23 cellular contexts compared by ENCODE assay signal in the genomic region with DNA sequence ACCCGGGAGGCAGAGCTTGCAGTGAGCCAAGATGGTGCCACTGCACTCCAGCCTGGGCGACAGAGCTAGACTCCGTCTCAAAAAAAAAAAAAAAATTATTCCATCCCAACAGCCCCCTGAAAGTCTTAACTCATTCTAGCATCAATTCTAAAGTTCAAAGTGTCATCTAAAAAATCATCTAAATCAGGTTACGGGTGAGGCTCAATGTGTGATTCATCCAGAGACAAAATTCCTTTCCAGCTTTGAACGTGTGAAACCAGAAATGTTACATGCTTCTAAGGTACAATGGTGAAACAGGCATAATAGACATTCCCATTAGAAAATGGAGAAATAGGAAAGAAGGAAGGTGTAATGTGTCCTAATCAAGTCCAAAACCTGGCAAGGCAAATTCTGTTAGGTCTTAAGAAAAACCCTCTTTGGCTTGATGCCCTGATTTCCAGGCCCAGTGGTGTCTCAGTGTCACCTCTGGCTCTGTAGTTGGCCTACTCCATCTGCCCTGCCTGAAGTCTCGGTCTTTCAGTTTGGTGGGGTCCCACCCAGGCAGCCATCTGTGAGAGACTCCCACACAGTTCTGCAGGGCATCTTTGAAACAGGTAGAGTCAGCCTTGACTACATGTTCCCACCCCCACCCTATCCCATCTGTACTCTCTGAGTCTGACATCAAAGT. TPM values are rescaled to one million over a fixed set of nuclear protein-coding genes. Genes with fewer than 3 reads are reported as not detected.
DNase-seq lines count a peak whose midpoint lies in the region; ATAC-seq, FAIRE-seq and TF ChIP-seq lines count a peak whose summit lies in the region.
"Had no signal": no experiment of that assay in that cellular context is flagged by ENCODE, and none has a peak within 500 bp of the region (broad histone marks: within the 10 kb centered on the region; RNA-seq: fewer than 3 reads in every experiment).

No MANE protein-coding gene starts in this region.

- H3K79me2 ChIP-seq in hepatocyte = peaks cover 98% of the 10 kb centered on the region

- WGBS in A549 (ENCODE audit: missing lambda C conversion rate) = 78% methylated on average over 6 of the region's 6 CpGs
- 92% methylated on average over 6 of the region's 6 CpGs for WGBS in hepatocyte (ENCODE audit: low lambda C conversion rate, missing lambda C conversion rate)

- H2AFZ ChIP-seq in hepatocyte = no peak overlapping the region

- peak overlapping the region; percentile 9 for H3K4me3 Mint-ChIP-seq in CD4-positive, alpha-beta T cell
- H3K4me3 Mint-ChIP-seq in WTC11 = no peak overlapping the region
- no peak overlapping the region for H3K4me3 Mint-ChIP-seq in activated CD4-positive, alpha-beta memory T cell treated with anti-CD3 and anti-CD28 coated beads, Interleukin-2, amount 10 ng/mL, durations not matched to agents 7 days and 5 days
- H3K4me3 Mint-ChIP-seq: activated naive CD4-positive, alpha-beta T cell treated with anti-CD3 and anti-CD28 coated beads, Interleukin-2, amount 10 ng/mL, durations not matched to agents 7 days and 5 days; neural crest cell had no signal

- no peaks in the 10 kb centered on the region for H3K9me2 ChIP-seq in hepatocyte (replicated peaks; ENCODE audit: insufficient read depth)

- peaks cover 70% of the 10 kb centered on the region for H3K36me3 Mint-ChIP-seq in CD4-positive, alpha-beta T cell (ENCODE audit: low read depth)
- peaks cover 27% of the 10 kb centered on the region for H3K36me3 Mint-ChIP-seq in WTC11
- peaks cover 64% of the 10 kb centered on the region for H3K36me3 Mint-ChIP-seq in activated CD4-positive, alpha-beta memory T cell treated with anti-CD3 and anti-CD28 coated beads, Interleukin-2, amount 10 ng/mL, durations not matched to agents 7 days and 5 days (ENCODE audit: low read depth)

- H3K9me3 ChIP-seq in A549 (no peaks in the 10 kb centered on the region), hepatocyte (ENCODE audit: low read depth) (no peaks in the 10 kb centered on the region), mucosa of descending colon (no peaks in the 10 kb centered on the region)
- no peaks in the 10 kb centered on the region for H3K9me3 ChIP-seq in CD4-positive, alpha-beta T cell (ENCODE audit: control insufficient read depth, low read length)
- H3K9me3 ChIP-seq: left ventricle myocardium inferior, sigmoid colon, testis had no signal

- TF ChIP-seq CTCF in A549 (IDR thresholded peaks at IDR 0.05) (no peak), WTC11 (IDR thresholded peaks at IDR 0.05) (no peak), hepatocyte (IDR thresholded peaks at IDR 0.05; ENCODE audit: poor library complexity) (no peak), mucosa of descending colon (IDR thresholded peaks at IDR 0.05) (no peak)
- no peak for TF ChIP-seq CTCF in CD4-positive, alpha-beta T cell (IDR thresholded peaks at IDR 0.05)

- DNase-seq in A549 (ENCODE audit: low read depth in 1 of 2, low spot score in 1 of 2) (no peak), WTC11 (ENCODE audit: low spot score) (no peak), hepatocyte (ENCODE audit: low spot score) (no peak), mucosa of descending colon (no peak), urothelium cell line (ENCODE audit: low spot score) (no peak)
- DNase-seq in CD4-positive, alpha-beta T cell = no peak
- DNase-seq in activated CD4-positive, alpha-beta memory T cell treated with anti-CD3 and anti-CD28 coated beads, Interleukin-2, amount 10 ng/mL, durations not matched to agents 7 days and 5 days = no peak
- DNase-seq: activated naive CD4-positive, alpha-beta T cell treated with anti-CD3 and anti-CD28 coated beads, Interleukin-2, amount 10 ng/mL, durations not matched to agents 7 days and 5 days; DMS53; GOT3; Kasumi-1; left ventricle myocardium inferior; midbrain; NCI-H1092; NCI-H2029 treated with DMSO at 0.1 percent for 48 hours; NCI-H446; sigmoid colon; T1000; testis had no signal

- H3K4me1 ChIP-seq in A549 = peaks cover 53% of the 10 kb centered on the region; the same call in 2 of the 3 replicates
- peaks cover 17% of the 10 kb centered on the region for H3K4me1 ChIP-seq in hepatocyte (ENCODE audit: insufficient read depth)
- peaks cover 19% of the 10 kb centered on the region for H3K4me1 ChIP-seq in mucosa of descending colon (ENCODE audit: low read depth)

- H3K27me3 Mint-ChIP-seq in CD4-positive, alpha-beta T cell = no peaks in the 10 kb centered on the region
- H3K27me3 Mint-ChIP-seq in WTC11 (ENCODE audit: low read depth) = no peaks in the 10 kb centered on the region
- H3K27me3 Mint-ChIP-seq in activated CD4-positive, alpha-beta memory T cell treated with anti-CD3 and anti-CD28 coated beads, Interleukin-2, amount 10 ng/mL, durations not matched to agents 7 days and 5 days = no peaks in the 10 kb centered on the region

- no peaks in the 10 kb centered on the region for H3K27me3 ChIP-seq in CD4-positive, alpha-beta T cell (ENCODE audit: control insufficient read depth, insufficient read depth, low read length)
- no peaks in the 10 kb centered on the region for H3K27me3 ChIP-seq in hepatocyte
- H3K27me3 ChIP-seq: foreskin keratinocyte, sigmoid colon, testis had no signal

- POLR2A ChIA-PET in A549 (lab: Yijun Ruan, JAX) = interaction anchor here (0.9 to 1.0 kb wide), 2 partner anchors 21 to 24 kb away, joined by 3 read pairs; no protein-coding TSS in a partner anchor
- POLR2A ChIA-PET in CD4-positive, alpha-beta T cell (lab: Charles Lee) = interaction anchor here (0.7 to 13.5 kb wide), 4 partner anchors 16 to 68 kb away, joined by 4 to 3030 read pairs (median 9); a partner anchor contains a TSS
- POLR2A ChIA-PET in WTC11 (lab: Charles Lee) = interaction anchor here (0.6 to 8.3 kb wide), 5 partner anchors 19 to 1677 kb away, joined by 3 to 563 read pairs (median 3); a partner anchor contains a TSS
- POLR2A ChIA-PET in activated CD4-positive, alpha-beta memory T cell treated with anti-CD3 and anti-CD28 coated beads, Interleukin-2, amount 10 ng/mL, durations not matched to agents 7 days and 5 days (lab: Charles Lee) = interaction anchor here (1.0 to 11.9 kb wide), 2 partner anchors 11 to 28 kb away, joined by 3 to 2087 read pairs; a partner anchor contains a TSS

- ATAC-seq in A549 (no peak; a peak in 1 of 6 replicates), WTC11 (peak; percentile 10; the same call in 1 of the 2 replicates), mucosa of descending colon (no peak), GM19023 (IDR thresholded peaks at IDR 0.05; ENCODE audit: unreplicated experiment) (no peak)
- ATAC-seq in CD4-positive, alpha-beta T cell (ENCODE audit: poor library complexity) = no peak
- ATAC-seq: foreskin keratinocyte had no signal

- FAIRE-seq in A549 (lab: Jason Lieb, UNC) = no peak
- no peak for FAIRE-seq in urothelium cell line (lab: Jason Lieb, UNC)

- no peak for TF ChIP-seq RAD21 in A549 (conservative IDR thresholded peaks at IDR 0.05 in 1 of 2, IDR thresholded peaks at IDR 0.05 in 1 of 2)

- H3K4me3 ChIP-seq in A549 = no peak overlapping the region
- H3K4me3 ChIP-seq in hepatocyte = no peak overlapping the region
- no peak overlapping the region for H3K4me3 ChIP-seq in mucosa of descending colon
- H3K4me3 ChIP-seq: left ventricle myocardium inferior, sigmoid colon, testis had no signal

- H4K20me1 ChIP-seq in hepatocyte (ENCODE audit: insufficient read depth, poor library complexity, severe bottlenecking) = peaks cover 99% of the 10 kb centered on the region

- intact Hi-C loops in CD4-positive, alpha-beta T cell (cut with DNase I, micrococcal nuclease) = no loop called here
- intact Hi-C loops in mucosa of descending colon (cut with DNase I, micrococcal nuclease) = no loop called here

- H3K4me2 ChIP-seq in A549 = peak overlapping the region; percentile 23; the same call in 2 of the 3 replicates
- peak overlapping the region; percentile 24 for H3K4me2 ChIP-seq in hepatocyte

- H3K36me3 ChIP-seq in hepatocyte (replicated peaks; ENCODE audit: insufficient read depth, low read depth) = no peaks in the 10 kb centered on the region
- H3K36me3 ChIP-seq in mucosa of descending colon (ENCODE audit: low read depth) = no peaks in the 10 kb centered on the region

- no peak for TF ChIP-seq POLR2A in A549 (IDR thresholded peaks at IDR 0.05; ENCODE audit: low read length)

- no peak for TF ChIP-seq EP300 in A549 (IDR thresholded peaks at IDR 0.05)

- CTCF ChIA-PET in A549 (lab: Yijun Ruan, JAX) = interaction anchor here (1.8 kb wide), 1 partner anchor 26 kb away, joined by 3 read pairs; a partner anchor contains a TSS
- CTCF ChIA-PET in CD4-positive, alpha-beta T cell (lab: Charles Lee) = interaction anchor here (0.6 kb wide), 1 partner anchor 113 kb away, joined by 3 read pairs; no protein-coding TSS in a partner anchor
- CTCF ChIA-PET in WTC11 (lab: Charles Lee) = no interaction called here
- CTCF ChIA-PET in activated CD4-positive, alpha-beta memory T cell treated with anti-CD3 and anti-CD28 coated beads, Interleukin-2, amount 10 ng/mL, durations not matched to agents 7 days and 5 days (lab: Charles Lee) = no interaction called here

- no peaks in the 10 kb centered on the region for H3K9me3 Mint-ChIP-seq in CD4-positive, alpha-beta T cell
- no peaks in the 10 kb centered on the region for H3K9me3 Mint-ChIP-seq in WTC11
- H3K9me3 Mint-ChIP-seq in activated CD4-positive, alpha-beta memory T cell treated with anti-CD3 and anti-CD28 coated beads, Interleukin-2, amount 10 ng/mL, durations not matched to agents 7 days and 5 days = no peaks in the 10 kb centered on the region
- H3K9me3 Mint-ChIP-seq: neural crest cell had no signal

- H3K27ac ChIP-seq in A549 (0 out of 6 replicates have a peak overlapping the region, but pooled peaks of 1 of the 2 experiments have one; percentile 32), hepatocyte (no peak overlapping the region)
- H3K27ac ChIP-seq in CD4-positive, alpha-beta T cell (ENCODE audit: low read depth, low read length) = no peak overlapping the region
- H3K27ac ChIP-seq: epithelial cell of prostate, foreskin keratinocyte, left ventricle myocardium inferior, sigmoid colon, testis had no signal

- peak overlapping the region; percentile 2 for H3K27ac Mint-ChIP-seq in CD4-positive, alpha-beta T cell
- H3K27ac Mint-ChIP-seq in WTC11 = no peak overlapping the region
- no peak overlapping the region for H3K27ac Mint-ChIP-seq in activated CD4-positive, alpha-beta memory T cell treated with anti-CD3 and anti-CD28 coated beads, Interleukin-2, amount 10 ng/mL, durations not matched to agents 7 days and 5 days
- H3K27ac Mint-ChIP-seq: activated naive CD4-positive, alpha-beta T cell treated with anti-CD3 and anti-CD28 coated beads, Interleukin-2, amount 10 ng/mL, durations not matched to agents 7 days and 5 days had no signal

- peaks cover 72% of the 10 kb centered on the region for H3K4me1 Mint-ChIP-seq in CD4-positive, alpha-beta T cell (ENCODE audit: low read depth)
- H3K4me1 Mint-ChIP-seq in WTC11 = peaks cover 31% of the 10 kb centered on the region
- peaks cover 43% of the 10 kb centered on the region for H3K4me1 Mint-ChIP-seq in activated CD4-positive, alpha-beta memory T cell treated with anti-CD3 and anti-CD28 coated beads, Interleukin-2, amount 10 ng/mL, durations not matched to agents 7 days and 5 days

RNA-seq across cellular contexts. Expression of a gene that starts 43.5 kb away (rescaled TPM):
- polyA plus RNA-seq in A549 (2011; rRNA removed) (31.7 and 35.9 TPM in 2 replicates), A549 (2017; fragmentation: RNase III; extraction: RNeasy Plus Mini Kit Qiagen cat#74134 plus additional on column Dnase treatment) (15.5 to 19.9 TPM (median 18.1 TPM) in 3 replicates), hepatocyte (3.6 and 4.5 TPM in 2 replicates)
- polyA plus RNA-seq in A549 (2012; cell fraction: cytosol; rRNA removed) = 14.3 and 14.8 TPM in 2 replicates
- 16.5 and 16.8 TPM in 2 replicates for polyA plus RNA-seq in A549 (2012; cell fraction: nucleus; rRNA removed)
- 25.1 and 35.6 TPM in 2 replicates for polyA minus RNA-seq in A549 (2011; rRNA and poly(A)+ RNA removed)
- under 1 TPM; 0.08 to 0.28 TPM for total RNA-seq in CD4-positive, alpha-beta T cell
- total RNA-seq in WTC11 (2021) (1.9 to 2.4 TPM (median 2.0 TPM) in 3 replicates), hepatocyte (5.6 and 7.4 TPM in 2 replicates), mucosa of descending colon (10 to 100 TPM in 2 of 3 donors, 1 to 10 TPM in 1; 8.9 to 12.0 (median 11.1) TPM)
- total RNA-seq in activated CD4-positive, alpha-beta memory T cell treated with anti-CD3 and anti-CD28 coated beads, Interleukin-2, amount 10 ng/mL, durations not matched to agents 7 days and 5 days = 1 to 10 TPM; 3.1 to 3.4 TPM

Comparison
In these comparisons a context has a peak if more than half of its experiments do, and no peak if none do; other contexts are left out.
1. CTCF ChIA-PET loops: an anchor here in A549 (1.8 kb wide) and CD4-positive, alpha-beta T cell (0.6 kb wide); none called in WTC11 and activated CD4-positive, alpha-beta memory T cell treated with anti-CD3 and anti-CD28 coated beads, Interleukin-2, amount 10 ng/mL, durations not matched to agents 7 days and 5 days.